ENCODE assay signal across 1 cellular context in genomic region chr1:21468597-21468996, GRCh38.
TF ChIP-seq lines count a peak whose summit lies in the region.

No MANE protein-coding gene starts in this region.

TF ChIP-seq in HepG2, 621 proteins besides CTCF, POLR2A, EP300 and RAD21 (continued from another document):
- TF ChIP-seq ZSCAN22 (CRISPR knock-in tag; IDR thresholded peaks at IDR 0.05) (no peak), GLI4 (CRISPR knock-in tag; IDR thresholded peaks at IDR 0.05; ENCODE audit: borderline replicate concordance) (no peak), RBFOX2 (IDR thresholded peaks at IDR 0.05; ENCODE audit: low read depth, low read length) (no peak), PHB2 (IDR thresholded peaks at IDR 0.05; ENCODE audit: partially characterized antibody) (no peak), ZNF83 (CRISPR knock-in tag; IDR thresholded peaks at IDR 0.05; ENCODE audit: borderline replicate concordance) (no peak), HNRNPH1 (optimal IDR thresholded peaks at IDR 0.05; ENCODE audit: low read depth, low read length) (no peak), ZMYM3 (CRISPR knock-in tag; IDR thresholded peaks at IDR 0.05) (no peak), ZNF552 (CRISPR knock-in tag; IDR thresholded peaks at IDR 0.05; ENCODE audit: borderline replicate concordance) (no peak), PBX2 (CRISPR knock-in tag; IDR thresholded peaks at IDR 0.05) (no peak), ZZZ3 (CRISPR knock-in tag; IDR thresholded peaks at IDR 0.05; ENCODE audit: borderline replicate concordance) (no peak), SP5 (CRISPR knock-in tag; IDR thresholded peaks at IDR 0.05; ENCODE audit: borderline replicate concordance, low read depth) (no peak), ZSCAN5A (CRISPR knock-in tag; IDR thresholded peaks at IDR 0.05; ENCODE audit: borderline replicate concordance) (no peak)
